16 cellular contexts compared by ENCODE assay signal in genomic region chr16:85970016-85970711, GRCh38.
DNase-seq lines count a peak whose midpoint lies in the region; ATAC-seq lines count a peak whose summit lies in the region.
"Had no signal": no experiment of that assay in that cellular context is flagged by ENCODE, and none has a peak within 500 bp of the region (broad histone marks: within the 10 kb centered on the region; RNA-seq: fewer than 3 reads in every experiment).

No MANE protein-coding gene starts in this region.

- no peak for ATAC-seq in T-helper 17 cell
- ATAC-seq in stimulated activated memory B cell treated with anti-CD40 and anti-IgM and Interleukin-4, amounts not matched to agents 10 μg/mL and 1 μg/mL and 100 μg/mL, for 72 hours, result peak; percentile 29

- peaks cover 15% of the 10 kb centered on the region for H3K4me1 Mint-ChIP-seq in T-helper 17 cell
- peaks cover 55% of the 10 kb centered on the region for H3K4me1 Mint-ChIP-seq in stimulated activated memory B cell treated with anti-CD40 and anti-IgM and Interleukin-4, amounts not matched to agents 10 μg/mL and 1 μg/mL and 100 μg/mL, for 72 hours

- H3K27me3 Mint-ChIP-seq in T-helper 17 cell, result no peaks in the 10 kb centered on the region
- H3K27me3 Mint-ChIP-seq in stimulated activated memory B cell treated with anti-CD40 and anti-IgM and Interleukin-4, amounts not matched to agents 10 μg/mL and 1 μg/mL and 100 μg/mL, for 72 hours, result no peaks in the 10 kb centered on the region
- H3K27me3 Mint-ChIP-seq: CD4-positive, alpha-beta memory T cell had no signal

- DNase-seq in ELF-1 (ENCODE audit: low read depth, low spot score) (peak; percentile 9), T-helper 17 cell (no peak), islet precursor cell (peak; percentile 71), MV-4-11 (lab: John Stamatoyannopoulos, UW) (no peak), NK-92 (lab: John Stamatoyannopoulos, UW; ENCODE audit: unreplicated experiment) (no peak)
- DNase-seq in activated CD8-positive, alpha-beta memory T cell treated with anti-CD3 and anti-CD28 coated beads, Interleukin-2, amount 50 U/mL, for 4 hours, result no peak
- DNase-seq: CD4-positive, alpha-beta memory T cell; GF-D8; KBM-7; NCI-H1417 treated with DMSO at 0.1 percent for 48 hours; NCI-H2029; NCI-H2171 treated with DMSO at 0.1 percent for 48 hours; NCI-H748 treated with DMSO at 0.1 percent for 48 hours; PC-9 had no signal

- H3K27ac Mint-ChIP-seq in T-helper 17 cell, result peak overlapping the region; percentile 34
- peak overlapping the region; percentile 81 for H3K27ac Mint-ChIP-seq in stimulated activated memory B cell treated with anti-CD40 and anti-IgM and Interleukin-4, amounts not matched to agents 10 μg/mL and 1 μg/mL and 100 μg/mL, for 72 hours

- H3K9me3 Mint-ChIP-seq in stimulated activated memory B cell treated with anti-CD40 and anti-IgM and Interleukin-4, amounts not matched to agents 10 μg/mL and 1 μg/mL and 100 μg/mL, for 72 hours, result peaks cover 2% of the 10 kb centered on the region

- no peaks in the 10 kb centered on the region for H3K36me3 Mint-ChIP-seq in T-helper 17 cell (ENCODE audit: low read depth)
- no peaks in the 10 kb centered on the region for H3K36me3 Mint-ChIP-seq in stimulated activated memory B cell treated with anti-CD40 and anti-IgM and Interleukin-4, amounts not matched to agents 10 μg/mL and 1 μg/mL and 100 μg/mL, for 72 hours
- H3K36me3 Mint-ChIP-seq: CD4-positive, alpha-beta memory T cell had no signal

- no peaks in the 10 kb centered on the region for H3K9me3 ChIP-seq in T-helper 17 cell (ENCODE audit: control insufficient read depth, low read length, poor library complexity, severe bottlenecking)
- H3K9me3 ChIP-seq: SJSA1 had no signal

- no peak overlapping the region for H3K4me3 Mint-ChIP-seq in T-helper 17 cell
- no peak overlapping the region for H3K4me3 Mint-ChIP-seq in stimulated activated memory B cell treated with anti-CD40 and anti-IgM and Interleukin-4, amounts not matched to agents 10 μg/mL and 1 μg/mL and 100 μg/mL, for 72 hours
- H3K4me3 Mint-ChIP-seq: CD4-positive, alpha-beta memory T cell had no signal

Comparison
In these comparisons a context has a peak if more than half of its experiments do, and no peak if none do; other contexts are left out.
1. DNase-seq: peak in ELF-1 (single experiment) and islet precursor cell (single experiment); none in T-helper 17 cell (0 of 3), activated CD8-positive, alpha-beta memory T cell treated with anti-CD3 and anti-CD28 coated beads, Interleukin-2, amount 50 U/mL, for 4 hours (single experiment), MV-4-11 (single experiment) and NK-92 (single experiment).